In genomic region chr5:59071755-59072549, GRCh38 we compare ENCODE assay signal across 27 cellular contexts.
"Had no signal": no experiment of that assay in that cellular context is flagged by ENCODE, and none has a peak within 500 bp of the region (broad histone marks: within the 10 kb centered on the region; RNA-seq: fewer than 3 reads in every experiment).

No MANE protein-coding gene starts in this region.

- FAIRE-seq: colon, endometrium, endothelial cell of umbilical vein, frontal cortex had no signal

- DNase-seq: colonic mucosa; cortex of kidney; dermis blood vessel endothelial cell; dorsolateral prefrontal cortex; effector CD4-positive, alpha-beta T cell; effector CD8-positive, alpha-beta T cell; effector memory CD4-positive, alpha-beta T cell; effector memory CD8-positive, alpha-beta T cell; endodermal cell; erythroblast; esophagus squamous epithelium; foreskin keratinocyte; foreskin melanocyte; gastrocnemius medialis; glutamatergic neuron; head of caudate nucleus; heart left ventricle; heart right ventricle had no signal

- H3K4me1 ChIP-seq: colonic mucosa had no signal

- H3K9me3 ChIP-seq: colonic mucosa, esophagus muscularis mucosa, esophagus squamous epithelium, gastrocnemius medialis, gastroesophageal sphincter, heart left ventricle, heart right ventricle had no signal

- ATAC-seq: effector memory CD8-positive, alpha-beta T cell; esophagus mucosa; foreskin keratinocyte; gastrocnemius medialis; gastroesophageal sphincter; heart left ventricle; heart right ventricle had no signal

- H3K27me3 ChIP-seq: colonic mucosa, dorsolateral prefrontal cortex, esophagus muscularis mucosa, esophagus squamous epithelium, foreskin keratinocyte, gastrocnemius medialis, gastroesophageal sphincter, heart left ventricle, heart right ventricle had no signal

- H3K4me3 ChIP-seq: colonic mucosa, coronary artery, dorsolateral prefrontal cortex, esophagus muscularis mucosa, esophagus squamous epithelium, gastrocnemius medialis, gastroesophageal sphincter, heart left ventricle, heart right ventricle had no signal

- H3K36me3 ChIP-seq: colonic mucosa, esophagus muscularis mucosa, esophagus squamous epithelium, gastrocnemius medialis, gastroesophageal sphincter, heart left ventricle, heart right ventricle had no signal

- H3K27ac ChIP-seq: colonic mucosa, coronary artery, dorsolateral prefrontal cortex, epithelial cell of prostate, esophagus muscularis mucosa, esophagus squamous epithelium, foreskin keratinocyte, gastrocnemius medialis, gastroesophageal sphincter, heart left ventricle, heart right ventricle had no signal
